18 cellular contexts compared by ENCODE assay signal in genomic region chr18:11429876-11430275, GRCh38.
DNase-seq lines count a peak whose midpoint lies in the region; ATAC-seq and TF ChIP-seq lines count a peak whose summit lies in the region.
"Had no signal": no experiment of that assay in that cellular context is flagged by ENCODE, and none has a peak within 500 bp of the region (broad histone marks: within the 10 kb centered on the region; RNA-seq: fewer than 3 reads in every experiment).

No MANE protein-coding gene starts in this region.

- intact Hi-C loops in psoas muscle (cut with DNase I), result no loop called here

- H3K9me3 ChIP-seq in psoas muscle, result no peaks in the 10 kb centered on the region
- H3K9me3 ChIP-seq: Caco-2 had no signal

- no peaks in the 10 kb centered on the region for H3K36me3 ChIP-seq in psoas muscle (ENCODE audit: insufficient read depth in 1 of 2, low read depth in 1 of 2)
- H3K36me3 ChIP-seq: BLaER1 had no signal

- ATAC-seq in psoas muscle (peak in 1 of 4 donors; percentile 76), GM21576 (IDR thresholded peaks at IDR 0.05; ENCODE audit: unreplicated experiment) (no peak)
- ATAC-seq: CD8-positive, alpha-beta T cell had no signal

- WGBS in psoas muscle, 3 donors, result 19 to 51% (median 41%) methylated on average over 2 of the region's 2 CpGs

- no peaks in the 10 kb centered on the region for H3K4me1 ChIP-seq in psoas muscle
- H3K4me1 ChIP-seq: BLaER1, Caco-2 had no signal

- H3K4me3 ChIP-seq in psoas muscle, result no peak overlapping the region
- H3K4me3 ChIP-seq: BLaER1 had no signal

- TF ChIP-seq CTCF in psoas muscle (IDR thresholded peaks at IDR 0.05), result peak; percentile 9

- no peaks in the 10 kb centered on the region for H3K27me3 ChIP-seq in psoas muscle (ENCODE audit: insufficient read depth in 3 of 3, low read length in 2 of 3)
- H3K27me3 ChIP-seq: BLaER1 had no signal

- no peak overlapping the region for H3K27ac ChIP-seq in psoas muscle
- H3K27ac ChIP-seq: 22Rv1, BLaER1, C4-2B had no signal

- peak; percentile 49 for DNase-seq in DMS 273 (lab: John Stamatoyannopoulos, UW; ENCODE audit: unreplicated experiment)
- no peak for DNase-seq in DMS 273 treated with DMSO at 0.1 percent for 48 hours (lab: John Stamatoyannopoulos, UW)
- peak; percentile 50 for DNase-seq in myocyte (ENCODE audit: low read depth)
- DNase-seq in psoas muscle, result no peak
- DNase-seq in activated T-cell treated with anti-CD3 and anti-CD28 coated beads, Interleukin-2, amount 50 U/mL, for 48 hours, result no peak
- DNase-seq: Caco-2; CD4-positive, CD25-positive, alpha-beta regulatory T cell; CD8-positive, alpha-beta T cell; DMS53; DMS79 treated with DMSO at 0.1 percent for 48 hours; GF-D8; GOT3; H7; HCEC 1CT had no signal

Comparison
In these comparisons a context has a peak if more than half of its experiments do, and no peak if none do; other contexts are left out.
1. DNase-seq: peak in DMS 273 (single experiment) and myocyte (single experiment); none in DMS 273 treated with DMSO at 0.1 percent for 48 hours (single experiment), psoas muscle (0 of 2) and activated T-cell treated with anti-CD3 and anti-CD28 coated beads, Interleukin-2, amount 50 U/mL, for 48 hours (0 of 2).